Comparison of ENCODE assay signal across 10 cellular contexts in the genomic region with DNA sequence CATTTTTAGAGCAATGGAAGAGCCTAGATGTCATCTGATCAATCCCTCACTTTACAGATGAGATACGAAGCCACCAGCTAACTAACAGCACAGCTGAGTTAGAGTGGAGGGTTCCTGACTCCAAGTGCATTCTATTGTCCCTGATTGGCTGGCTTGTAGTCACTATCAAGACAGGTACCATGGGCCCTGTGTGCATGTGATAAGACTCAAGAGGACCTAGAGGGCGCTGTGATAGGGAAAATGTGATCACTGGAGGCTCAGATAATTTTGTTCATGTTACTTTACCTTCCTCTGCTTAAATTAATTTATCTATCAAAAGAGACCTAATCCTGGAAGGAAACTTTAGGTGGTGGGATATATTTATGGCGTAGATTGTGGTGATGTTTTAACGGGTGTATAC. TPM values are rescaled to one million over a fixed set of nuclear protein-coding genes. Genes with fewer than 3 reads are reported as not detected.
DNase-seq lines count a peak whose midpoint lies in the region; ATAC-seq lines count a peak whose summit lies in the region.
"Had no signal": no experiment of that assay in that cellular context is flagged by ENCODE, and none has a peak within 500 bp of the region (broad histone marks: within the 10 kb centered on the region; RNA-seq: fewer than 3 reads in every experiment).

No MANE protein-coding gene starts in this region.

- no peak overlapping the region for H3K27ac Mint-ChIP-seq in T-helper 17 cell

- peaks cover 8% of the 10 kb centered on the region for H3K27me3 Mint-ChIP-seq in T-helper 17 cell

- H3K36me3 Mint-ChIP-seq in T-helper 17 cell (ENCODE audit: low read depth): peaks cover 5% of the 10 kb centered on the region

- ATAC-seq in HG02642 (IDR thresholded peaks at IDR 0.05; ENCODE audit: poor library complexity, unreplicated experiment) (peak; percentile 44), T-helper 17 cell (peak; percentile 60), left lobe of liver (peak; percentile 57), GM21447 (IDR thresholded peaks at IDR 0.05; ENCODE audit: unreplicated experiment) (no peak), GM18498 (IDR thresholded peaks at IDR 0.05; ENCODE audit: unreplicated experiment) (no peak), HG03280 (IDR thresholded peaks at IDR 0.05; ENCODE audit: unreplicated experiment) (no peak)

- peaks cover under 1% of the 10 kb centered on the region for H3K4me1 Mint-ChIP-seq in T-helper 17 cell

- DNase-seq in ELF-1 (ENCODE audit: low read depth, low spot score) (peak; percentile 10), T-helper 17 cell (no peak), left lobe of liver (ENCODE audit: low spot score) (no peak)
- DNase-seq in stimulated activated CD4-positive, alpha-beta T cell treated with anti-CD3 and anti-CD28 coated beads, Interleukin-2, amount 100 ng/mL, for 24 hours: no peak
- DNase-seq: activated gamma-delta T cell, NCI-H345 had no signal

- no peak overlapping the region for H3K4me3 Mint-ChIP-seq in T-helper 17 cell

- no peaks in the 10 kb centered on the region for H3K9me3 ChIP-seq in T-helper 17 cell (ENCODE audit: control insufficient read depth, low read length, poor library complexity, severe bottlenecking)

RNA-seq across cellular contexts. Expression of a gene that starts 19.5 kb away (rescaled TPM):
- 10 to 100 TPM in 1 of 2 donors, 1 to 10 TPM in 1; 9.1 to 12.0 TPM for total RNA-seq in T-helper 17 cell
- total RNA-seq in left lobe of liver: 12.9 TPM

Comparison
In these comparisons a context has a peak if more than half of its experiments do, and no peak if none do; other contexts are left out.
1. ATAC-seq: peak in HG02642 (single experiment), T-helper 17 cell (single experiment) and left lobe of liver (single experiment); none in GM21447 (single experiment), GM18498 (single experiment) and HG03280 (single experiment).